Comparison of ENCODE assay signal across 12 cellular contexts in the genomic region with DNA sequence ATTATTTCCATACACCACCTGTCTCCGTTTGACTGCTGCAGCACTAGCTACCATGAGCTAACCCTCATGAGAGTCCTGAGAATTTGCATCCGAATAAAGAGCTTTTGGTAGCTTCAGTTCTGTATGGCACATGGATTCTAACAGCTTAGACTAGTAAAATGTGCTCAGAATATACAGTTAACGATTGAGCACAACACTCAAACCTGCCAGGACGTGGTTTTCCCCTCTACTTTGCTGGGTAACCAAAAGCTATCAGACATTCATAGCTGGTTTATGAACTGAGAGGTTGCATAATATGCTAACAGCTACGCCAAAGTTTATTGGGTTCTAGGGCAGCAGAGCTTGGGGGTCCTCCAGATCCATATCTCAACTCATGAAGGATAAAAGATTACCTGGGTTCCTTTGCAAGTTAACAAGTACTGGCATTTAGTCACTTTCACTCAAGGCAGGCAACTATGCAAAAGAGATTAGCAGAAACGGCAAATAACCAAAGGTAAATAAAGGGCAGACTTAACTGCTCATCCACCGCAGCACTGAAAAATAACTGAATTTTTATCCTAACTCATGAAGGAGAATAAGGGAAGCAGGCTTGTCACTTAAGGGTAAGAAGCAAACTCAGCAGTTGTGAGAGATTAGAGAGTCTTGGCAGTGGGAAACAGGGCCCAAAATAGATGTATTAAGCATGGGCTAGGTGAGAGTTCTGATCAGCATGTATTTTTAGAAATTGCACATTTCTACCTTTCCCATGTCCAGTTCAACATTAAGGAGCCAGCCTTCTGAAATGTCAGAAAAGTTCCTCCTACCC. TPM values are rescaled to one million over a fixed set of nuclear protein-coding genes. Genes with fewer than 3 reads are reported as not detected.
DNase-seq lines count a peak whose midpoint lies in the region; ATAC-seq and TF ChIP-seq lines count a peak whose summit lies in the region.
"Had no signal": no experiment of that assay in that cellular context is flagged by ENCODE, and none has a peak within 500 bp of the region (broad histone marks: within the 10 kb centered on the region; RNA-seq: fewer than 3 reads in every experiment).

No MANE protein-coding gene starts in this region.

- H3K4me3 ChIP-seq in thoracic aorta (peak overlapping the region; percentile 17), spleen (no peak overlapping the region)

- H3K36me3 ChIP-seq in thoracic aorta, result no peaks in the 10 kb centered on the region
- H3K36me3 ChIP-seq in spleen, result no peaks in the 10 kb centered on the region

- TF ChIP-seq CTCF in thoracic aorta (IDR thresholded peaks at IDR 0.05) (no peak), spleen (IDR thresholded peaks at IDR 0.05 in 8 of 11, conservative IDR thresholded peaks at IDR 0.05 in 3 of 11) (no peak)

- H3K27me3 Mint-ChIP-seq in activated T-cell treated with anti-CD3 and anti-CD28 coated beads, Interleukin-2, amount 50 U/mL, for 72 hours (ENCODE audit: low read depth), result no peaks in the 10 kb centered on the region

- H3K27ac Mint-ChIP-seq in activated T-cell treated with anti-CD3 and anti-CD28 coated beads, Interleukin-2, amount 50 U/mL, for 72 hours, result peak overlapping the region; percentile 12

- H3K27ac ChIP-seq in thoracic aorta (peak overlapping the region; percentile 31 to 52), spleen (no peak overlapping the region)

- H3K4me1 Mint-ChIP-seq in activated T-cell treated with anti-CD3 and anti-CD28 coated beads, Interleukin-2, amount 50 U/mL, for 72 hours (ENCODE audit: low read depth), result peaks cover 47% of the 10 kb centered on the region

- H3K27me3 ChIP-seq in thoracic aorta (replicated peaks; ENCODE audit: insufficient read depth), result no peaks in the 10 kb centered on the region
- H3K27me3 ChIP-seq in spleen (replicated peaks in 1 of 7), result no peaks in the 10 kb centered on the region

- H3K4me1 ChIP-seq in thoracic aorta (ENCODE audit: control insufficient read depth in 1 of 2, low read depth in 2 of 2), result peaks cover 17 to 47% of the 10 kb centered on the region in 2 donors
- H3K4me1 ChIP-seq in spleen, result peaks cover 3 to 88% (median 35%) of the 10 kb centered on the region in 6 donors

- no peak overlapping the region for H3K4me3 Mint-ChIP-seq in activated T-cell treated with anti-CD3 and anti-CD28 coated beads, Interleukin-2, amount 50 U/mL, for 72 hours
- H3K4me3 Mint-ChIP-seq: neural crest cell had no signal

- DNase-seq in activated T-cell treated with anti-CD3 and anti-CD28 coated beads, Interleukin-2, amount 50 U/mL, for 72 hours, result no peak
- no peak for DNase-seq in activated T-cell treated with anti-CD3 and anti-CD28 coated beads, Interleukin-2, amount 50 U/mL, for 48 hours
- DNase-seq in NCI-H1048 (lab: John Stamatoyannopoulos, UW) (peak; percentile 32), Right ventricle myocardium superior (no peak), thoracic aorta (ENCODE audit: low spot score) (no peak), spleen (no peak)
- DNase-seq: activated naive CD4-positive, alpha-beta T cell treated with Interleukin-2 at 50 U/mL for 16 hours; NK-92 treated with Interleukin-12 subunit alpha and Interleukin-12 subunit beta, amount 100 ng/mL, for 24 hours; T1000 had no signal

- no peaks in the 10 kb centered on the region for H3K9me3 Mint-ChIP-seq in activated T-cell treated with anti-CD3 and anti-CD28 coated beads, Interleukin-2, amount 50 U/mL, for 72 hours
- H3K9me3 Mint-ChIP-seq: neural crest cell had no signal

- H3K36me3 Mint-ChIP-seq in activated T-cell treated with anti-CD3 and anti-CD28 coated beads, Interleukin-2, amount 50 U/mL, for 72 hours (ENCODE audit: insufficient read depth in 2 of 2), result no peaks in the 10 kb centered on the region

- WGBS in spleen, 5 donors, result 47 to 65% (median 51%) methylated on average over 7 of the region's 7 CpGs

- no peak for TF ChIP-seq POLR2A in spleen (IDR thresholded peaks at IDR 0.05)

- peak; percentile 24 to 30 for ATAC-seq in activated T-cell treated with anti-CD3 and anti-CD28 coated beads, Interleukin-2, amount 50 U/mL, for 72 hours (replicated peaks in 1 of 2)
- peak; percentile 84 for ATAC-seq in Right ventricle myocardium superior (ENCODE audit: poor library complexity)
- no peak for ATAC-seq in thoracic aorta (ENCODE audit: insufficient number of reproducible peaks, low FRiP score, low read depth)
- no peak for ATAC-seq in GM21390 (IDR thresholded peaks at IDR 0.05; ENCODE audit: unreplicated experiment)
- ATAC-seq in HG03097 (IDR thresholded peaks at IDR 0.05; ENCODE audit: low FRiP score, unreplicated experiment), result no peak

- intact Hi-C loops in Right ventricle myocardium superior (cut with DNase I) (no loop called here), spleen (cut with DNase I; ENCODE audit: low total_unique reads) (no loop called here)

- no peaks in the 10 kb centered on the region for H3K9me3 ChIP-seq in thoracic aorta
- no peaks in the 10 kb centered on the region for H3K9me3 ChIP-seq in spleen

RNA-seq across cellular contexts. Expression of a gene that starts 29.4 kb away (rescaled TPM):
- total RNA-seq in activated T-cell treated with anti-CD3 and anti-CD28 coated beads, Interleukin-2, amount 50 U/mL, for 72 hours, result 10 to 100 TPM; 11.1 to 13.7 TPM
- total RNA-seq in Right ventricle myocardium superior (49.6 TPM), thoracic aorta (10 to 100 TPM; 34.8 to 46.8 TPM), spleen (10 to 100 TPM; 27.5 to 54.2 (median 44.5) TPM)
- polyA plus RNA-seq in spleen, result 10 to 100 TPM in 1 of 3 donors, 1 to 10 TPM in 2; 9.2 to 12.5 (median 9.6) TPM

Comparison
In these comparisons a context has a peak if more than half of its experiments do, and no peak if none do; other contexts are left out.
1. ATAC-seq: peak in activated T-cell treated with anti-CD3 and anti-CD28 coated beads, Interleukin-2, amount 50 U/mL, for 72 hours (2 of 2) and Right ventricle myocardium superior (single experiment); none in thoracic aorta (single experiment), GM21390 (single experiment) and HG03097 (single experiment).
2. H3K27ac ChIP-seq: peak in thoracic aorta (2 of 2); none in spleen (0 of 8).